ENCODE assay signal across 8 cellular contexts in genomic region chr1:184843732-184844495, GRCh38.
DNase-seq lines count a peak whose midpoint lies in the region; ATAC-seq and TF ChIP-seq lines count a peak whose summit lies in the region.

No MANE protein-coding gene starts in this region.

- no peak overlapping the region; the same call in 1 of the 2 replicates for H3K9ac ChIP-seq in KMS-11

- no peaks in the 10 kb centered on the region for H4K20me1 ChIP-seq in KMS-11 (ENCODE audit: insufficient read depth)

- no peaks in the 10 kb centered on the region for H3K36me3 ChIP-seq in CD8-positive, alpha-beta memory T cell (ENCODE audit: insufficient read depth, low read length)
- no peaks in the 10 kb centered on the region for H3K36me3 ChIP-seq in KMS-11 (ENCODE audit: insufficient read depth)

- POLR2A ChIA-PET in CD8-positive, alpha-beta memory T cell (lab: Charles Lee) = interaction anchor here (0.9 to 1.4 kb wide), 5 partner anchors 15 to 130 kb away, joined by 3 to 7 read pairs (median 3); partner anchors contain the start of gene NIBAN1

- 38 to 45% methylated on average over 6 of the region's 6 CpGs for WGBS in lower leg skin, 2 donors

- H3K4me3 Mint-ChIP-seq in CD8-positive, alpha-beta memory T cell = peak overlapping the region; percentile 49 to 69 (median 62)
- peak overlapping the region; percentile 38 to 41 for H3K4me3 Mint-ChIP-seq in activated T-cell treated with anti-CD3 and anti-CD28 coated beads, Interleukin-2, amount 50 U/mL, for 72 hours

- no peaks in the 10 kb centered on the region for H3K27me3 ChIP-seq in CD8-positive, alpha-beta memory T cell (ENCODE audit: insufficient read depth, low read length, poor library complexity, severe bottlenecking)
- no peaks in the 10 kb centered on the region for H3K27me3 ChIP-seq in KMS-11 (ENCODE audit: insufficient read depth, low read depth)

- peaks cover 36% of the 10 kb centered on the region for H3K4me1 ChIP-seq in CD8-positive, alpha-beta memory T cell (ENCODE audit: insufficient read depth, low read length)
- peaks cover 39% of the 10 kb centered on the region for H3K4me1 ChIP-seq in KMS-11 (ENCODE audit: low read depth, poor library complexity, severe bottlenecking)

- intact Hi-C loops in lower leg skin (cut with DNase I; ENCODE audit: low total_unique reads) = no loop called here

- peak overlapping the region; percentile 87 for H3K4me2 ChIP-seq in KMS-11

- TF ChIP-seq CTCF in KMS-11 (conservative IDR thresholded peaks at IDR 0.05; ENCODE audit: low read depth, low read length) (no peak), lower leg skin (IDR thresholded peaks at IDR 0.05) (no peak)

- peak overlapping the region; percentile 1 for H3K27ac ChIP-seq in CD8-positive, alpha-beta memory T cell (ENCODE audit: low read depth, low read length)
- H3K27ac ChIP-seq in KMS-11 = peak overlapping the region; percentile 36; the same call in 1 of the 2 replicates

- ATAC-seq in GM21515 (IDR thresholded peaks at IDR 0.05; ENCODE audit: unreplicated experiment) = peak; percentile 100
- ATAC-seq in activated T-cell treated with anti-CD3 and anti-CD28 coated beads, Interleukin-2, amount 50 U/mL, for 72 hours (replicated peaks in 1 of 2) = peak; percentile 90 to 93

- peak overlapping the region; percentile 88 to 98 (median 95) for H3K27ac Mint-ChIP-seq in CD8-positive, alpha-beta memory T cell
- peak overlapping the region; percentile 16 for H3K27ac Mint-ChIP-seq in activated T-cell treated with anti-CD3 and anti-CD28 coated beads, Interleukin-2, amount 50 U/mL, for 72 hours

- CTCF ChIA-PET in CD8-positive, alpha-beta memory T cell (lab: Charles Lee) = interaction anchor here (0.7 to 1.4 kb wide), 5 partner anchors 11 to 130 kb away, joined by 3 read pairs; partner anchors contain the start of gene NIBAN1

- H3K36me3 Mint-ChIP-seq in CD8-positive, alpha-beta memory T cell = peaks cover under 1 to 2% (median under 1%) of the 10 kb centered on the region in 3 donors
- peaks cover 2 to 4% of the 10 kb centered on the region in 2 donors for H3K36me3 Mint-ChIP-seq in activated T-cell treated with anti-CD3 and anti-CD28 coated beads, Interleukin-2, amount 50 U/mL, for 72 hours (ENCODE audit: insufficient read depth in 2 of 2)

- no peak overlapping the region for H3K4me3 ChIP-seq in CD8-positive, alpha-beta memory T cell (ENCODE audit: low read length)
- H3K4me3 ChIP-seq in KMS-11 (IDR thresholded peaks at IDR 0.05; ENCODE audit: insufficient read depth, low read depth, low read length) = peak overlapping the region; percentile 78
- H3K4me3 ChIP-seq in lower leg skin (ENCODE audit: low read depth, poor library complexity, severe bottlenecking) = no peak overlapping the region

- peaks cover 43 to 55% (median 54%) of the 10 kb centered on the region in 3 donors for H3K4me1 Mint-ChIP-seq in CD8-positive, alpha-beta memory T cell
- H3K4me1 Mint-ChIP-seq in activated T-cell treated with anti-CD3 and anti-CD28 coated beads, Interleukin-2, amount 50 U/mL, for 72 hours (ENCODE audit: low read depth) = peaks cover 35% of the 10 kb centered on the region

- H3K27me3 Mint-ChIP-seq in CD8-positive, alpha-beta memory T cell = no peaks in the 10 kb centered on the region
- no peaks in the 10 kb centered on the region for H3K27me3 Mint-ChIP-seq in activated T-cell treated with anti-CD3 and anti-CD28 coated beads, Interleukin-2, amount 50 U/mL, for 72 hours (ENCODE audit: low read depth)

- H3K9me3 ChIP-seq in CD8-positive, alpha-beta memory T cell (ENCODE audit: low read length) = no peaks in the 10 kb centered on the region

- TF ChIP-seq POLR2A in lower leg skin (IDR thresholded peaks at IDR 0.05) = no peak

- no peak overlapping the region for H2AFZ ChIP-seq in KMS-11 (ENCODE audit: low read depth)

- H3K9me3 Mint-ChIP-seq in CD8-positive, alpha-beta memory T cell = no peaks in the 10 kb centered on the region
- no peaks in the 10 kb centered on the region for H3K9me3 Mint-ChIP-seq in activated T-cell treated with anti-CD3 and anti-CD28 coated beads, Interleukin-2, amount 50 U/mL, for 72 hours

- H3K79me2 ChIP-seq in KMS-11 (ENCODE audit: insufficient read depth, low read depth) = no peaks in the 10 kb centered on the region

- peak in 4 of 5 donors; percentile 63 to 90 (median 78) for DNase-seq in CD8-positive, alpha-beta memory T cell
- peak; percentile 58 to 59 for DNase-seq in activated T-cell treated with anti-CD3 and anti-CD28 coated beads, Interleukin-2, amount 50 U/mL, for 72 hours
- DNase-seq in stimulated activated CD8-positive, alpha-beta memory T cell treated with anti-CD3 and anti-CD28 coated beads, Interleukin-2, amount 100 ng/mL, for 48 hours (ENCODE audit: low read depth in 2 of 2) = peak; percentile 26 to 37
- no peak for DNase-seq in hippocampal formation (lab: John Stamatoyannopoulos, UW)
- DNase-seq in CD1c-positive myeloid dendritic cell (ENCODE audit: extremely low spot score) = no peak
- no peak for DNase-seq in lower leg skin (ENCODE audit: low spot score in 2 of 2)

Comparison
In these comparisons a context has a peak if more than half of its experiments do, and no peak if none do; other contexts are left out.
1. DNase-seq: peak in CD8-positive, alpha-beta memory T cell (4 of 5), activated T-cell treated with anti-CD3 and anti-CD28 coated beads, Interleukin-2, amount 50 U/mL, for 72 hours (2 of 2) and stimulated activated CD8-positive, alpha-beta memory T cell treated with anti-CD3 and anti-CD28 coated beads, Interleukin-2, amount 100 ng/mL, for 48 hours (2 of 2); none in hippocampal formation (0 of 2), CD1c-positive myeloid dendritic cell (single experiment) and lower leg skin (0 of 2).